Comparison of ENCODE assay signal across 1 cellular context in genomic region chr22:17549183-17549582, GRCh38.
TF ChIP-seq lines count a peak whose summit lies in the region.

No MANE protein-coding gene starts in this region.

TF ChIP-seq in HepG2, 621 proteins besides CTCF, POLR2A, EP300 and RAD21 (continued from another document):
- TF ChIP-seq ATF6 (CRISPR knock-in tag; conservative IDR thresholded peaks at IDR 0.05) = no peak
